In genomic region chr3:124839896-124840295, GRCh38 we compare ENCODE assay signal across 1 cellular context.
TF ChIP-seq lines count a peak whose summit lies in the region.

No MANE protein-coding gene starts in this region.

TF ChIP-seq in WTC11, 78 proteins besides CTCF, POLR2A, EP300 and RAD21 (continued from another document):
- TF ChIP-seq USF1 (CRISPR knock-in tag; IDR thresholded peaks at IDR 0.05) (no peak), PREB (CRISPR knock-in tag; IDR thresholded peaks at IDR 0.05; ENCODE audit: borderline replicate concordance) (no peak), AFF4 (CRISPR knock-in tag; IDR thresholded peaks at IDR 0.05; ENCODE audit: borderline replicate concordance) (no peak), ZNF121 (CRISPR knock-in tag; IDR thresholded peaks at IDR 0.05) (no peak), NR3C1 (CRISPR knock-in tag; conservative IDR thresholded peaks at IDR 0.05; ENCODE audit: low read depth) (no peak), GRHL2 (CRISPR knock-in tag; IDR thresholded peaks at IDR 0.05; ENCODE audit: insufficient replicate concordance, severe bottlenecking) (no peak), STAT6 (CRISPR knock-in tag; conservative IDR thresholded peaks at IDR 0.05; ENCODE audit: low read depth) (no peak), NFYB (CRISPR knock-in tag; conservative IDR thresholded peaks at IDR 0.05; ENCODE audit: low read depth) (no peak), ZBTB43 (CRISPR knock-in tag; IDR thresholded peaks at IDR 0.05) (no peak), PRRX2 (CRISPR knock-in tag; IDR thresholded peaks at IDR 0.05) (no peak), ZNF671 (CRISPR knock-in tag; IDR thresholded peaks at IDR 0.05) (no peak), MYBL2 (CRISPR knock-in tag; IDR thresholded peaks at IDR 0.05) (no peak), JAZF1 (CRISPR knock-in tag; IDR thresholded peaks at IDR 0.05) (no peak), NR1H2 (CRISPR knock-in tag; IDR thresholded peaks at IDR 0.05) (no peak), ATF3 (CRISPR knock-in tag; conservative IDR thresholded peaks at IDR 0.05) (no peak), SP1 (CRISPR knock-in tag; conservative IDR thresholded peaks at IDR 0.05) (no peak)
